ENCODE assay signal across 33 cellular contexts in the genomic region with DNA sequence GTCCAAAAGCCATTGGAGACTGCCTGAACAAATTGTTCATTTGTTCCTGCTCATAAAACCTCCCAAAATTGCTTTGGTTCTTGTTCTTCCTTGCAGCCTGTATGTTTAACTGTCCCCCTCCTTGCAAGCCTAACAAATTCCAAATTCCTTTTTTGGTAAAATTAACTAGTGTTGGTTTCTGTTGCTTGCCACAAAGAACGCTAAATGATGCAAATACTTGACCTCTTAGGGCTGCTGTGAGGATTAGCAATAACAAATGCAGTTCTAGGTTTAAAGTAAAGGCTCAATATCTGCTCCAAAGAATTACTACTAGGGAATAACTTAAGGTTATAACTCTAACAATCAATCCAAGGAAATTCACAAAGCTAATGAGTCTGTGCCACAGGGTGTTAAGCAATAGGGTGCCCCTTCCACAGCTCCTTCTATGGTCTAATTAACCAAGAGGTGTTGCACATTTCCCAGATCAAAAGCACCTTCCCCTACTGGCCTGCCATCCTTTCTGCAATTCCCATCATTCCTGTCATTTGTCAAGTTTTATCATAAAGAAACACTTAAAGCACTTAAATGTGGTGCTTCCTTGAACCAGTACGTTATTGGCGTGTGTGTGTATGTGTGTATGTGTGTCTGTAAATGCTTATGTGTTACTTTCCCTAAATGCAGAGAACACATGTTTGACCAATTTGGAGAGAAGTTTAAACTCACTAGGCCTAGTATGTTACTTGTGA.
"Had no signal": no experiment of that assay in that cellular context is flagged by ENCODE, and none has a peak within 500 bp of the region (broad histone marks: within the 10 kb centered on the region; RNA-seq: fewer than 3 reads in every experiment).

No MANE protein-coding gene starts in this region.

- H3K36me3 ChIP-seq: esophagus squamous epithelium, neutrophil, right lobe of liver, upper lobe of left lung, vagina, WERI-Rb-1 had no signal

- DNase-seq: activated CD4-positive, alpha-beta T cell treated with anti-CD3 and anti-CD28 coated beads for 48 hours; activated CD4-positive, alpha-beta T cell treated with anti-CD3 and anti-CD28 coated beads, Interleukin-2, amount 50 U/mL, for 48 hours; activated CD8-positive, alpha-beta memory T cell treated with anti-CD3 and anti-CD28 coated beads for 24 hours; activated effector memory CD4-positive, alpha-beta T cell treated with Interleukin-2 at 50 U/mL for 16 hours; activated naive CD4-positive, alpha-beta T cell treated with Interleukin-2 at 50 U/mL for 16 hours; activated naive CD8-positive, alpha-beta T cell treated with anti-CD3 and anti-CD28 coated beads for 36 hours; amniotic stem cell; dermis blood vessel endothelial cell; effector CD4-positive, alpha-beta T cell; esophagus squamous epithelium; foreskin fibroblast; head of caudate nucleus; hippocampal formation; left colon; mammary epithelial cell; naive B cell; nephron progenitor cell; right lobe of liver; small intestine; stimulated activated CD4-positive, alpha-beta T cell treated with anti-CD3 and anti-CD28 coated beads, Interleukin-1b, Interleukin-23, amount 100 ng/mL, for 48 hours; stimulated activated CD4-positive, alpha-beta T cell treated with anti-CD3 and anti-CD28 coated beads, Interleukin-4, amount 100 ng/mL, for 4 hours; stimulated activated CD8-positive, alpha-beta memory T cell treated with anti-CD3 and anti-CD28 coated beads, Interleukin-4, amount 100 ng/mL, for 48 hours; stimulated activated naive CD8-positive, alpha-beta T cell treated with anti-CD3 and anti-CD28 coated beads, Interleukin-15, amount 100 ng/mL, for 72 hours; substantia nigra; T-helper 17 cell; T1000; WERI-Rb-1 had no signal

- H3K4me3 ChIP-seq: esophagus squamous epithelium, right lobe of liver, upper lobe of left lung, vagina had no signal

- H3K27me3 ChIP-seq: esophagus squamous epithelium, neutrophil, right lobe of liver, upper lobe of left lung, vagina had no signal

- H3K27ac ChIP-seq: epithelial cell of prostate, esophagus squamous epithelium, neutrophil, right lobe of liver, upper lobe of left lung, vagina, WERI-Rb-1 had no signal

- H3K4me1 ChIP-seq: right lobe of liver, upper lobe of left lung, vagina had no signal

- H3K9me3 ChIP-seq: esophagus squamous epithelium, neutrophil, right lobe of liver, upper lobe of left lung, vagina had no signal

- ATAC-seq: activated CD4-positive, CD25-positive, alpha-beta regulatory T cell treated with anti-CD3 and anti-CD28 coated beads, Interleukin-2, amount 50 U/mL, for 24 hours; left colon; right lobe of liver; stimulated activated memory B cell treated with anti-CD40 and anti-IgM and Interleukin-4, amounts not matched to agents 10 μg/mL and 1 μg/mL and 100 μg/mL, for 72 hours; T-helper 17 cell had no signal
